22 cellular contexts compared by ENCODE assay signal in genomic region chr17:44293509-44294226, GRCh38. TPM values are rescaled to one million over a fixed set of nuclear protein-coding genes. Genes with fewer than 3 reads are reported as not detected.
"Had no signal": no experiment of that assay in that cellular context is flagged by ENCODE, and none has a peak within 500 bp of the region (broad histone marks: within the 10 kb centered on the region; RNA-seq: fewer than 3 reads in every experiment).

No MANE protein-coding gene starts in this region.

- H3K9me3 Mint-ChIP-seq: activated B cell treated with CpG ODN at 0.5 μM for 24 hours; activated naive CD8-positive, alpha-beta T cell treated with anti-CD3 and anti-CD28 coated beads, Interleukin-2, amount 10 ng/mL, durations not matched to agents 7 days and 5 days; mesothelial cell of epicardium; nephron progenitor cell had no signal

- H3K27me3 ChIP-seq: dorsolateral prefrontal cortex, testis, upper lobe of left lung had no signal

- H3K27ac Mint-ChIP-seq: activated B cell treated with CpG ODN at 0.5 μM for 24 hours; activated naive CD8-positive, alpha-beta T cell treated with anti-CD3 and anti-CD28 coated beads, Interleukin-2, amount 10 ng/mL, durations not matched to agents 7 days and 5 days; brain; endodermal cell; mesothelial cell of epicardium; nephron progenitor cell had no signal

- H3K4me3 ChIP-seq: dorsolateral prefrontal cortex, lung, psoas muscle, skin epidermis, testis, upper lobe of left lung had no signal

- H3K4me3 Mint-ChIP-seq: activated B cell treated with CpG ODN at 0.5 μM for 24 hours; activated naive CD8-positive, alpha-beta T cell treated with anti-CD3 and anti-CD28 coated beads, Interleukin-2, amount 10 ng/mL, durations not matched to agents 7 days and 5 days; brain; endodermal cell; mesothelial cell of epicardium; nephron progenitor cell had no signal

- H3K36me3 Mint-ChIP-seq: activated naive CD8-positive, alpha-beta T cell treated with anti-CD3 and anti-CD28 coated beads, Interleukin-2, amount 10 ng/mL, durations not matched to agents 7 days and 5 days; brain; mesothelial cell of epicardium had no signal

- FAIRE-seq: keratinocyte had no signal

- H3K27ac ChIP-seq: dorsolateral prefrontal cortex, psoas muscle, skin epidermis, testis, upper lobe of left lung had no signal

- ATAC-seq: psoas muscle, right cardiac atrium had no signal

- H3K4me1 Mint-ChIP-seq: activated B cell treated with CpG ODN at 0.5 μM for 24 hours, brain, endodermal cell, mesothelial cell of epicardium, nephron progenitor cell had no signal

- H3K36me3 ChIP-seq: upper lobe of left lung had no signal

- DNase-seq: activated B cell treated with CpG ODN at 0.5 μM for 24 hours; activated CD4-positive, alpha-beta T cell treated with anti-CD3 and anti-CD28 coated beads for 48 hours; activated gamma-delta T cell treated with Interleukin-2 at 50 U/mL for 16 hours; activated naive CD8-positive, alpha-beta T cell treated with anti-CD3 and anti-CD28 coated beads, Interleukin-2, amount 10 ng/mL, durations not matched to agents 7 days and 5 days; caudate nucleus; dorsolateral prefrontal cortex; endodermal cell; foreskin melanocyte; glutamatergic neuron; hypothalamus; nephron progenitor cell; psoas muscle; right cardiac atrium; testis; upper lobe of left lung had no signal

- H3K9me3 ChIP-seq: psoas muscle, testis, upper lobe of left lung had no signal

- H3K4me1 ChIP-seq: psoas muscle, testis, upper lobe of left lung had no signal

RNA-seq across cellular contexts. Expression of gene RUNDC3A, which starts 14.7 kb away (rescaled TPM):
- total RNA-seq: osteoblast had no signal

RNA-seq across cellular contexts. Expression of gene SLC4A1, which starts 25.7 kb away (rescaled TPM):
- total RNA-seq: activated naive CD8-positive, alpha-beta T cell treated with anti-CD3 and anti-CD28 coated beads, Interleukin-2, amount 10 ng/mL, durations not matched to agents 7 days and 5 days; epithelial cell of proximal tubule; mesothelial cell of epicardium; osteoblast had no signal
- polyA plus RNA-seq: keratinocyte had no signal
